ENCODE assay signal across 1 cellular context in genomic region chr22:21054714-21055563, GRCh38.
TF ChIP-seq lines count a peak whose summit lies in the region.

No MANE protein-coding gene starts in this region.

TF ChIP-seq in HepG2, 621 proteins besides CTCF, POLR2A, EP300 and RAD21:
- TF ChIP-seq ZKSCAN8 (CRISPR knock-in tag; IDR thresholded peaks at IDR 0.05; ENCODE audit: borderline replicate concordance) (no peak), CEBPB (IDR thresholded peaks at IDR 0.05; ENCODE audit: borderline replicate concordance, low read depth, low read length) (peak; percentile 29; the same call in 1 of the 2 replicates)
TF ChIP-seq in HepG2: peak in this region for 1.
